ENCODE assay signal across 8 cellular contexts in the genomic region with DNA sequence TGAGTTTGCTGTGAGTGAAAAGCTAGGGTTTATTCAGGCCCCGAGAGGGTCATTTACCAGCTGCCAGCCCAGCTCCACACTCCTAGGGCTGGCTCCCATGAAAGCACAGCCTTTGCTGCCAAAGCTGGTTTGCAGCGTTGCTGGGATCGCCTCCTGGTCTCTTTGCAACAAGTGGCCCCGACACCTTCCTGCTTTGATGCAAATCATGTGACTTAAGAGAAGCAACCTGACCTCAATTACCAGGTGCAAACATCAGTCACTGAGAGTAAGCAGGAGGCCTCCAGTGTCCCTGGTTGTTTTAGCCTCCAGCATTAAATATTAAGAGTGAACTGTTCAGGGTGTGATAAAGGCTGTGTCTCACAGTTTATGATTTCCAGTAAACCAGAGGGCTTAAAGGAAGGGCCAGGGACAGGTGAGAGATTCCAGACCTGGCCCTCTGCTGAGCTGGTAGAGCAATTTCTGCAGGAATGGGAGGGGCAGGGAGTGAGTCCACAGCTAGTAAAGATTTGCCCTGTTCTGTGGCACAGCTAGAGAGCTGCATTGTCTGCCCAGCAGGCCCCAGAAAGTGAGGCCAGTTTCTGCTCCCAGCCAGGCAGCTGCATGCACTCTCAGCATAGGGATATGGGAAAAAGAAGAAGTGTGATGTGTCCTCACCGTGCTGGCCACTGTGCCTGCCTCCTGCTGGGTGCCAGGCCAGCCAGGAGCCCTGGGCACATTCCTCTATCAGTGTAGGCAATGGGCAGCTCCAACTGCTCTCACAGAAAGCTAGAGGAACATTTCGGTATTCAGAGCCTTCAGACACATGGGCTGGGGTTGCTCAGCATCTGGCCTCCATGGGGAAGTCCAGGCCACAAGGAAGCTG. TPM values are rescaled to one million over a fixed set of nuclear protein-coding genes. Genes with fewer than 3 reads are reported as not detected.
DNase-seq lines count a peak whose midpoint lies in the region; ATAC-seq and TF ChIP-seq lines count a peak whose summit lies in the region.

No MANE protein-coding gene starts in this region.

- TF ChIP-seq CTCF in C4-2B (conservative IDR thresholded peaks at IDR 0.05): no peak

- peak overlapping the region; percentile 96 to 100 for H3K27ac Mint-ChIP-seq in activated naive CD4-positive, alpha-beta T cell treated with anti-CD3 and anti-CD28 coated beads, Interleukin-2, amount 50 U/mL, for 72 hours

- DNase-seq in SJCRH30 (peak in 1 of 2 experiments; percentile 41), left colon (peak; percentile 69 to 84), NCI-H1930 (lab: John Stamatoyannopoulos, UW) (no peak)
- DNase-seq in activated naive CD4-positive, alpha-beta T cell treated with anti-CD3 and anti-CD28 coated beads, Interleukin-2, amount 50 U/mL, for 72 hours (ENCODE audit: low spot score in 2 of 2): peak; percentile 61 to 62
- DNase-seq in stimulated activated naive CD8-positive, alpha-beta T cell treated with anti-CD3 and anti-CD28 coated beads, Interleukin-15, Interleukin-2, amounts not matched to agents 100 U/mL and 50 U/mL, for 24 hours: peak; percentile 50

- H3K27me3 ChIP-seq in SJCRH30: no peaks in the 10 kb centered on the region

- no peaks in the 10 kb centered on the region for H3K36me3 ChIP-seq in SJCRH30

- H3K4me1 ChIP-seq in SJCRH30: peaks cover 45% of the 10 kb centered on the region

- H3K36me3 Mint-ChIP-seq in activated naive CD4-positive, alpha-beta T cell treated with anti-CD3 and anti-CD28 coated beads, Interleukin-2, amount 50 U/mL, for 72 hours: peaks cover 9 to 17% of the 10 kb centered on the region in 2 donors

- intact Hi-C loops in left colon (cut with DNase I, micrococcal nuclease): no loop called here

- H3K4me3 ChIP-seq in SJCRH30: no peak overlapping the region

- H3K9me3 ChIP-seq in SJCRH30 (replicated peaks): no peaks in the 10 kb centered on the region

- H3K9me3 Mint-ChIP-seq in activated naive CD4-positive, alpha-beta T cell treated with anti-CD3 and anti-CD28 coated beads, Interleukin-2, amount 50 U/mL, for 72 hours: peaks cover 0 to 4% of the 10 kb centered on the region in 2 donors

- H3K27ac ChIP-seq in C4-2B (peak overlapping the region; percentile 9; the same call in 1 of the 2 replicates), SJCRH30 (peak overlapping the region; percentile 70)

- ATAC-seq in HG03045 (IDR thresholded peaks at IDR 0.05; ENCODE audit: unreplicated experiment) (peak; percentile 31), left colon (peak; percentile 74), HG03342 (IDR thresholded peaks at IDR 0.05; ENCODE audit: unreplicated experiment) (no peak)
- peak; percentile 13 to 37 for ATAC-seq in activated naive CD4-positive, alpha-beta T cell treated with anti-CD3 and anti-CD28 coated beads, Interleukin-2, amount 50 U/mL, for 72 hours
- peak; percentile 23 for ATAC-seq in stimulated activated naive CD8-positive, alpha-beta T cell treated with anti-CD3 and anti-CD28 coated beads, Interleukin-15, Interleukin-2, amounts not matched to agents 100 U/mL and 50 U/mL, for 24 hours

RNA-seq across cellular contexts. Expression of a gene that starts 58.0 kb away (rescaled TPM):
- total RNA-seq in SJCRH30 (2014; rRNA removed; shearing (Covaris generic)): 0.13 and 0.47 TPM in 2 replicates
- 1 to 10 TPM; 3.1 to 5.5 TPM for total RNA-seq in activated naive CD4-positive, alpha-beta T cell treated with anti-CD3 and anti-CD28 coated beads, Interleukin-2, amount 50 U/mL, for 72 hours
- total RNA-seq in left colon: 10 to 100 TPM; 35.2 to 59.3 TPM

Comparison
In these comparisons a context has a peak if more than half of its experiments do, and no peak if none do; other contexts are left out.
1. DNase-seq: peak in activated naive CD4-positive, alpha-beta T cell treated with anti-CD3 and anti-CD28 coated beads, Interleukin-2, amount 50 U/mL, for 72 hours (2 of 2), left colon (2 of 2) and stimulated activated naive CD8-positive, alpha-beta T cell treated with anti-CD3 and anti-CD28 coated beads, Interleukin-15, Interleukin-2, amounts not matched to agents 100 U/mL and 50 U/mL, for 24 hours (single experiment); none in NCI-H1930 (0 of 2).
2. RNA of a gene that starts 58.0 kb away (total RNA-seq): 35.2 to 59.3 TPM in left colon; 3.1 to 5.5 TPM in activated naive CD4-positive, alpha-beta T cell treated with anti-CD3 and anti-CD28 coated beads, Interleukin-2, amount 50 U/mL, for 72 hours and 0.13 to 0.47 TPM in SJCRH30; every median in the first group is over 4 times any median in the second.